12 cellular contexts compared by ENCODE assay signal in the genomic region with DNA sequence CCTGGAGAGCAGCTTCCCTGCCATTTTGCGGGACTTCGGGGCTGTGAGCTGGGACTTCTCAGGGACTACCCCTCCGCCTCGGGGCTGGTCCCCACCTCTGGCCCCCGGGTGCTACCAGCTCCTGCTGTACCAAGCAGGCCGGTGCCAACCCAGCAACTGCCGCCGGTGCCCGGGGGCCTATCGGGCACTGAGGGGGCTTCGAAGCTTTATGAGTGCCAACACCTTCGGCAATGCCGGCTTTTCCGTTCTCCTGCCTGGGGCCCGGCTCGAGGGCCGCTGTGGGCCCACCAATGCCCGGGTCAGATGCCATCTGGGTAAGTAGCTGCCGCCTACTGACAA. TPM values are rescaled to one million over a fixed set of nuclear protein-coding genes. Genes with fewer than 3 reads are reported as not detected.
DNase-seq lines count a peak whose midpoint lies in the region; ATAC-seq and TF ChIP-seq lines count a peak whose summit lies in the region.
"Had no signal": no experiment of that assay in that cellular context is flagged by ENCODE, and none has a peak within 500 bp of the region (broad histone marks: within the 10 kb centered on the region; RNA-seq: fewer than 3 reads in every experiment).

No MANE protein-coding gene starts in this region.

- H2AK9ac ChIP-seq in IMR-90 (replicated peaks; ENCODE audit: low read depth, low read length, poor library complexity): no peak overlapping the region

- WGBS in IMR-90 (ENCODE audit: extremely low coverage in 2 of 2, insufficient read length in 1 of 2), 2 experiments: 89% methylated on average over 18 of the region's 19 CpGs; no CpG with 5 or more reads in 1 of the 2 experiments
- WGBS in endodermal cell (ENCODE audit: insufficient coverage in 1 of 2, insufficient read length in 1 of 2), 2 experiments: 94 to 97% methylated on average over 17 to 19 of the region's 19 CpGs

- H3K4me1 Mint-ChIP-seq in CD4-positive, alpha-beta T cell (ENCODE audit: low read depth): peaks cover 4% of the 10 kb centered on the region
- peaks cover 18% of the 10 kb centered on the region for H3K4me1 Mint-ChIP-seq in endodermal cell
- peaks cover 16% of the 10 kb centered on the region for H3K4me1 Mint-ChIP-seq in neural crest cell

- no peaks in the 10 kb centered on the region for H3K9me3 ChIP-seq in CD4-positive, alpha-beta T cell (ENCODE audit: control insufficient read depth, low read length)
- H3K9me3 ChIP-seq in IMR-90 (ENCODE audit: control insufficient read depth, insufficient read depth, low read length) (no peaks in the 10 kb centered on the region), endodermal cell (ENCODE audit: control insufficient read depth, low read length) (no peaks in the 10 kb centered on the region), PC-3 (ENCODE audit: low read length) (no peaks in the 10 kb centered on the region)
- H3K9me3 ChIP-seq: Peyer's patch had no signal

- no peak overlapping the region for H4K8ac ChIP-seq in IMR-90 (ENCODE audit: low read depth in 2 of 2, low read length in 2 of 2)

- H4K20me1 ChIP-seq in IMR-90 (ENCODE audit: insufficient read depth, low read length): peaks cover 10% of the 10 kb centered on the region
- no peaks in the 10 kb centered on the region for H4K20me1 ChIP-seq in PC-3 (ENCODE audit: low read length)

- DNase-seq in CD4-positive, alpha-beta T cell: no peak
- DNase-seq in IMR-90: no peak
- DNase-seq in endodermal cell: no peak
- no peak for DNase-seq in neural crest cell (ENCODE audit: low read depth, low spot score)
- DNase-seq in HEK293T (ENCODE audit: extremely low spot score): no peak
- DNase-seq in effector CD4-positive, alpha-beta T cell: no peak
- DNase-seq in PC-3: no peak
- DNase-seq: brain microvascular endothelial cell, DMS79, Peyer's patch had no signal

- H3K4me2 ChIP-seq in IMR-90 (ENCODE audit: low read depth, low read length) (peak overlapping the region; percentile 82), PC-3 (ENCODE audit: low read length) (no peak overlapping the region)

- peak overlapping the region; percentile 31 for H3K4me3 Mint-ChIP-seq in CD4-positive, alpha-beta T cell
- H3K4me3 Mint-ChIP-seq in endodermal cell: peak overlapping the region; percentile 73
- H3K4me3 Mint-ChIP-seq in neural crest cell: peak overlapping the region; percentile 22

- no peaks in the 10 kb centered on the region for H3K79me2 ChIP-seq in PC-3 (ENCODE audit: low read length)

- H3K4me3 ChIP-seq in IMR-90 (ENCODE audit: insufficient read depth, low read depth, low read length) (peak overlapping the region; percentile 87), endodermal cell (ENCODE audit: low read length) (no peak overlapping the region), PC-3 (ENCODE audit: low read length) (no peak overlapping the region)
- H3K4me3 ChIP-seq: GM12878, Peyer's patch had no signal

- no peak overlapping the region for H2BK20ac ChIP-seq in IMR-90 (ENCODE audit: low read depth, low read length)

- H2BK120ac ChIP-seq in IMR-90 (ENCODE audit: low read depth, low read length): no peak overlapping the region

- H3K4ac ChIP-seq in IMR-90 (ENCODE audit: low read depth, low read length): no peak overlapping the region

- intact Hi-C loops in CD4-positive, alpha-beta T cell (cut with DNase I, micrococcal nuclease): loop anchor here in 1 of 2 experiments (2.0 to 5.0 kb wide), 2 partner anchors 35 to 91 kb away; no protein-coding TSS in a partner anchor
- intact Hi-C loops in IMR-90 (cut with micrococcal nuclease): no loop called here
- intact Hi-C loops in PC-3 (cut with micrococcal nuclease): no loop called here

- no peaks in the 10 kb centered on the region for H3F3A ChIP-seq in PC-3 (ENCODE audit: low read length, unreplicated experiment)

- no peak for TF ChIP-seq CTCF in CD4-positive, alpha-beta T cell (IDR thresholded peaks at IDR 0.05)
- no peak for TF ChIP-seq CTCF in IMR-90 (conservative IDR thresholded peaks at IDR 0.05; ENCODE audit: low read depth, low read length)
- no peak for TF ChIP-seq CTCF in endodermal cell (conservative IDR thresholded peaks at IDR 0.05)
- TF ChIP-seq CTCF in neural crest cell (conservative IDR thresholded peaks at IDR 0.05): no peak
- TF ChIP-seq CTCF in PC-3 (conservative IDR thresholded peaks at IDR 0.05; ENCODE audit: low read depth, low read length): no peak

- no peak overlapping the region for H3K27ac Mint-ChIP-seq in CD4-positive, alpha-beta T cell
- H3K27ac Mint-ChIP-seq in endodermal cell: no peak overlapping the region
- H3K27ac Mint-ChIP-seq in neural crest cell (ENCODE audit: unreplicated experiment): no peak overlapping the region

- H3K56ac ChIP-seq in IMR-90 (ENCODE audit: extremely low read depth, insufficient read depth, low read length): no peak overlapping the region

- dilution Hi-C loops in IMR-90 (cut with HindIII; ENCODE audit: low sequenced_read_pairs, unreplicated experiment): no loop called here

- in situ Hi-C loops in IMR-90 (cut with MboI; ENCODE audit: low sequenced_read_pairs): no loop called here

- CTCF ChIA-PET in CD4-positive, alpha-beta T cell (lab: Charles Lee): no interaction called here
- CTCF ChIA-PET in IMR-90 (lab: Yijun Ruan, JAX) (no interaction called here), HEK293T (lab: Yijun Ruan, JAX) (interaction anchor here (1.5 kb wide), 1 partner anchor 53 kb away, joined by 3 read pairs; no protein-coding TSS in a partner anchor), PC-3 (lab: Charles Lee) (no interaction called here)

- peak overlapping the region; percentile 87 for H2BK5ac ChIP-seq in IMR-90 (ENCODE audit: low read depth, low read length, poor library complexity, severe bottlenecking)

- H3K36me3 Mint-ChIP-seq in CD4-positive, alpha-beta T cell (ENCODE audit: low read depth): no peaks in the 10 kb centered on the region
- H3K36me3 Mint-ChIP-seq in endodermal cell (ENCODE audit: low read depth) (peaks cover 11% of the 10 kb centered on the region), neural crest cell (ENCODE audit: low read depth) (no peaks in the 10 kb centered on the region)

- H4K5ac ChIP-seq in IMR-90 (ENCODE audit: low read depth, low read length): no peak overlapping the region

- no peak overlapping the region for H3K27ac ChIP-seq in CD4-positive, alpha-beta T cell (ENCODE audit: low read depth, low read length)
- peak overlapping the region; percentile 88 for H3K27ac ChIP-seq in IMR-90 (ENCODE audit: insufficient read depth, low read length)
- H3K27ac ChIP-seq in endodermal cell (ENCODE audit: low read depth, low read length): no peak overlapping the region
- H3K27ac ChIP-seq in PC-3 (ENCODE audit: low read length): no peak overlapping the region
- H3K27ac ChIP-seq: brain microvascular endothelial cell, Peyer's patch had no signal

- H3K9me1 ChIP-seq in IMR-90 (ENCODE audit: insufficient read depth, low read length): peaks cover 12% of the 10 kb centered on the region

- H3K27me3 ChIP-seq in CD4-positive, alpha-beta T cell (ENCODE audit: control insufficient read depth, insufficient read depth, low read length): peaks cover 29% of the 10 kb centered on the region
- H3K27me3 ChIP-seq in IMR-90 (ENCODE audit: control insufficient read depth, insufficient read depth, low read length): peaks cover 5% of the 10 kb centered on the region; the same call in 1 of the 2 replicates
- no peaks in the 10 kb centered on the region for H3K27me3 ChIP-seq in endodermal cell (ENCODE audit: control insufficient read depth, insufficient read depth, low read length, poor library complexity, severe bottlenecking)
- no peaks in the 10 kb centered on the region for H3K27me3 ChIP-seq in PC-3 (ENCODE audit: low read length)
- H3K27me3 ChIP-seq: Peyer's patch had no signal

- TF ChIP-seq POLR2A in IMR-90 (IDR thresholded peaks at IDR 0.05; ENCODE audit: low read depth, low read length): no peak

- no peak for TF ChIP-seq RAD21 in IMR-90 (IDR thresholded peaks at IDR 0.05; ENCODE audit: low read length)

- ATAC-seq in CD4-positive, alpha-beta T cell (ENCODE audit: poor library complexity): no peak
- ATAC-seq in IMR-90 (ENCODE audit: low read depth) (no peak), PC-3 (no peak)
- ATAC-seq: esophagus mucosa, GM12878 had no signal

- no peak overlapping the region for H2AK5ac ChIP-seq in IMR-90 (ENCODE audit: low read depth, low read length)

- peaks cover 10% of the 10 kb centered on the region for H3K4me1 ChIP-seq in IMR-90 (ENCODE audit: control insufficient read depth, insufficient read depth, low read length)
- no peaks in the 10 kb centered on the region for H3K4me1 ChIP-seq in endodermal cell (ENCODE audit: control insufficient read depth, insufficient read depth, low read length)
- H3K4me1 ChIP-seq in PC-3 (ENCODE audit: insufficient read depth, low read length): peaks cover 7% of the 10 kb centered on the region; the same call in 1 of the 2 replicates

- H4K91ac ChIP-seq in IMR-90 (ENCODE audit: insufficient read depth, low read depth, low read length): no peak overlapping the region

- H3K9ac ChIP-seq in IMR-90 (ENCODE audit: low read depth, low read length) (peak overlapping the region; percentile 84; the same call in 1 of the 2 replicates), endodermal cell (ENCODE audit: extremely low read depth, low read length, poor library complexity, severe bottlenecking) (no peak overlapping the region), PC-3 (ENCODE audit: low read length) (no peak overlapping the region)

- no peak overlapping the region for H3K23ac ChIP-seq in IMR-90 (ENCODE audit: low read depth, low read length)

- no peak overlapping the region for H3K18ac ChIP-seq in IMR-90 (ENCODE audit: low read depth, low read length)

- BruUV-seq in IMR-90 (replicated peaks; lab: Mats Ljungman, UMichigan) (no TSS peak), PC-3 (replicated peaks; lab: Mats Ljungman, UMichigan) (no TSS peak)

- peak overlapping the region; percentile 97 for H2AFZ ChIP-seq in IMR-90 (replicated peaks; ENCODE audit: low read length, poor library complexity)
- H2AFZ ChIP-seq in PC-3 (ENCODE audit: low read length): no peak overlapping the region

- H2BK15ac ChIP-seq in IMR-90 (ENCODE audit: low read depth, low read length): no peak overlapping the region

- H3K9me3 Mint-ChIP-seq in CD4-positive, alpha-beta T cell: no peaks in the 10 kb centered on the region
- H3K9me3 Mint-ChIP-seq in endodermal cell: no peaks in the 10 kb centered on the region
- H3K9me3 Mint-ChIP-seq in neural crest cell: no peaks in the 10 kb centered on the region

- H3K9me2 ChIP-seq in PC-3 (replicated peaks; ENCODE audit: low read length): no peaks in the 10 kb centered on the region

- POLR2A ChIA-PET in CD4-positive, alpha-beta T cell (lab: Charles Lee): no interaction called here
- POLR2A ChIA-PET in IMR-90 (lab: Charles Lee; ENCODE audit: unreplicated experiment): no interaction called here
- POLR2A ChIA-PET in HEK293T (lab: Yijun Ruan, JAX): interaction anchor here (0.9 to 4.9 kb wide), 6 partner anchors 13 to 88 kb away, joined by 3 to 41 read pairs (median 8); partner anchors contain the start of genes KCTD13 and TAOK2
- POLR2A ChIA-PET in PC-3 (lab: Charles Lee; ENCODE audit: unreplicated experiment): interaction anchor here (0.5 kb wide), 1 partner anchor 12 kb away, joined by 3 read pairs; no protein-coding TSS in a partner anchor

- H3K14ac ChIP-seq in IMR-90 (replicated peaks; ENCODE audit: low read depth, low read length): no peak overlapping the region

- H3K36me3 ChIP-seq in IMR-90 (ENCODE audit: control insufficient read depth, insufficient read depth, low read length) (peaks cover 11% of the 10 kb centered on the region), endodermal cell (ENCODE audit: control insufficient read depth, insufficient read depth, low read length) (peaks cover 3% of the 10 kb centered on the region), PC-3 (ENCODE audit: low read depth, low read length) (no peaks in the 10 kb centered on the region)
- H3K36me3 ChIP-seq: brain microvascular endothelial cell, Peyer's patch had no signal

- H3K79me1 ChIP-seq in IMR-90 (ENCODE audit: low read depth in 1 of 2, low read length in 2 of 2): peaks cover 13 to 31% of the 10 kb centered on the region in 2 experiments

- H3K27me3 Mint-ChIP-seq in CD4-positive, alpha-beta T cell: peaks cover 21% of the 10 kb centered on the region
- no peaks in the 10 kb centered on the region for H3K27me3 Mint-ChIP-seq in endodermal cell (ENCODE audit: insufficient read depth)
- H3K27me3 Mint-ChIP-seq in neural crest cell (ENCODE audit: low read depth): peaks cover 47% of the 10 kb centered on the region

RNA-seq across cellular contexts. Expression of gene ASPHD1, which starts 1.3 kb away (rescaled TPM):
- not detected for total RNA-seq in CD4-positive, alpha-beta T cell
- total RNA-seq in IMR-90 (2012; rRNA removed) (4.1 and 4.2 TPM in 2 replicates), endodermal cell (1 to 10 TPM; 6.1 to 8.7 TPM), neural crest cell (2.5 and 2.8 TPM in 2 replicates), PC-3 (2014; rRNA removed) (2.0 and 3.9 TPM in 2 replicates)
- 14.5 and 15.7 TPM in 2 replicates for polyA plus RNA-seq in IMR-90 (2012; rRNA removed)
- polyA plus RNA-seq in IMR-90 (2012; cell fraction: cytosol; rRNA removed): 11.4 and 18.3 TPM in 2 replicates
- polyA plus RNA-seq in IMR-90 (2012; cell fraction: nucleus; rRNA removed; ENCODE audit: low replicate concordance): 7.8 and 18.8 TPM in 2 replicates
- 3.0 TPM for polyA plus RNA-seq in endodermal cell (2013, experiment 1 of 2)
- 3.2 TPM for polyA plus RNA-seq in endodermal cell (2013, experiment 2 of 2)
- total RNA-seq: GM12878 had no signal
- polyA plus RNA-seq: GM12878 had no signal

RNA-seq across cellular contexts. Expression of gene SEZ6L2, which starts 2.2 kb away (rescaled TPM):
- total RNA-seq in CD4-positive, alpha-beta T cell: not detected
- total RNA-seq in IMR-90 (2012; rRNA removed) (0.72 and 0.83 TPM in 2 replicates), endodermal cell (10 to 100 TPM; 44.0 to 52.1 TPM), neural crest cell (8.7 and 9.3 TPM in 2 replicates), PC-3 (2014; rRNA removed) (23.7 and 25.3 TPM in 2 replicates)
- 10.0 and 10.5 TPM in 2 replicates for polyA plus RNA-seq in IMR-90 (2012; rRNA removed)
- polyA plus RNA-seq in IMR-90 (2012; cell fraction: cytosol; rRNA removed): 8.2 and 18.4 TPM in 2 replicates
- 5.8 and 12.6 TPM in 2 replicates for polyA plus RNA-seq in IMR-90 (2012; cell fraction: nucleus; rRNA removed; ENCODE audit: low replicate concordance)
- 27.5 TPM for polyA plus RNA-seq in endodermal cell (2013, experiment 1 of 2)
- polyA plus RNA-seq in endodermal cell (2013, experiment 2 of 2): 25.5 TPM
- polyA plus RNA-seq: GM12878 had no signal

RNA-seq across cellular contexts. Expression of gene KCTD13, which starts 24.4 kb away (rescaled TPM):
- total RNA-seq in CD4-positive, alpha-beta T cell: 10 to 100 TPM; 40.0 to 43.8 TPM
- total RNA-seq in IMR-90 (2012; rRNA removed) (3.1 and 4.1 TPM in 2 replicates), endodermal cell (10 to 100 TPM; 21.5 to 27.5 TPM), neural crest cell (24.3 and 25.2 TPM in 2 replicates), PC-3 (2014; rRNA removed) (8.2 and 30.2 TPM in 2 replicates)
- 20.7 and 22.2 TPM in 2 replicates for polyA plus RNA-seq in IMR-90 (2012; rRNA removed)
- 19.7 and 25.2 TPM in 2 replicates for polyA plus RNA-seq in IMR-90 (2012; cell fraction: cytosol; rRNA removed)
- 81.0 and 169 TPM in 2 replicates for polyA plus RNA-seq in IMR-90 (2012; cell fraction: nucleus; rRNA removed; ENCODE audit: low replicate concordance)
- 23.0 TPM for polyA plus RNA-seq in endodermal cell (2013, experiment 1 of 2)
- polyA plus RNA-seq in endodermal cell (2013, experiment 2 of 2): 20.2 TPM

RNA-seq across cellular contexts. Expression of gene CDIPT, which starts 38.5 kb away (rescaled TPM):
- 10 to 100 TPM; 25.7 to 27.0 TPM for total RNA-seq in CD4-positive, alpha-beta T cell
- total RNA-seq in IMR-90 (2012; rRNA removed) (47.1 and 48.3 TPM in 2 replicates), endodermal cell (10 to 100 TPM; 63.4 to 68.4 TPM), neural crest cell (37.5 and 40.6 TPM in 2 replicates), PC-3 (2014; rRNA removed) (60.5 and 86.2 TPM in 2 replicates)
- polyA plus RNA-seq in IMR-90 (2012; rRNA removed): 100 and 111 TPM in 2 replicates
- 116 and 168 TPM in 2 replicates for polyA plus RNA-seq in IMR-90 (2012; cell fraction: cytosol; rRNA removed)
- polyA plus RNA-seq in IMR-90 (2012; cell fraction: nucleus; rRNA removed; ENCODE audit: low replicate concordance): 48.4 and 91.2 TPM in 2 replicates
- polyA plus RNA-seq in endodermal cell (2013, experiment 1 of 2): 40.9 TPM
- polyA plus RNA-seq in endodermal cell (2013, experiment 2 of 2): 36.4 TPM

Comparison
In these comparisons a context has a peak if more than half of its experiments do, and no peak if none do; other contexts are left out.
1. H3K4me3 Mint-ChIP-seq: peak in every context shown above with its lines; median percentile 73 in endodermal cell; 31 in CD4-positive, alpha-beta T cell; 22 in neural crest cell.
2. POLR2A ChIA-PET loops: an anchor here in HEK293T (0.9 to 4.9 kb wide) and PC-3 (0.5 kb wide); none called in CD4-positive, alpha-beta T cell and IMR-90.